In genomic region chr5:75823811-75824210, GRCh38 we compare ENCODE assay signal across 16 cellular contexts.
DNase-seq lines count a peak whose midpoint lies in the region; ATAC-seq, FAIRE-seq and TF ChIP-seq lines count a peak whose summit lies in the region.
"Had no signal": no experiment of that assay in that cellular context is flagged by ENCODE, and none has a peak within 500 bp of the region (broad histone marks: within the 10 kb centered on the region; RNA-seq: fewer than 3 reads in every experiment).

No MANE protein-coding gene starts in this region.

- peaks cover 6% of the 10 kb centered on the region for H3K9me3 Mint-ChIP-seq in stimulated activated memory B cell treated with anti-CD40 and anti-IgM and Interleukin-4, amounts not matched to agents 10 μg/mL and 1 μg/mL and 100 μg/mL, for 72 hours
- H3K9me3 Mint-ChIP-seq: CD8-positive, alpha-beta T cell had no signal

- no peak overlapping the region for H3K4me3 Mint-ChIP-seq in stimulated activated memory B cell treated with anti-CD40 and anti-IgM and Interleukin-4, amounts not matched to agents 10 μg/mL and 1 μg/mL and 100 μg/mL, for 72 hours
- H3K4me3 Mint-ChIP-seq: B cell; CD8-positive, alpha-beta T cell had no signal

- BruUV-seq in K562 (replicated peaks; lab: Mats Ljungman, UMichigan) (no TSS peak), A673 (replicated peaks; lab: Mats Ljungman, UMichigan) (no TSS peak)

- no peak overlapping the region for H3K4me3 ChIP-seq in MM.1S (ENCODE audit: low read length)
- no peak overlapping the region for H3K4me3 ChIP-seq in K562
- no peak overlapping the region for H3K4me3 ChIP-seq in A673 (ENCODE audit: low read depth, low read length, poor library complexity, severe bottlenecking)
- H3K4me3 ChIP-seq: BLaER1 treated with 17β-estradiol and CSF1 and Interleukin-3, amounts not matched to agents 10 nM and 100 nM; GM23248; HAP-1 had no signal

- TF ChIP-seq EP300 in K562 (IDR thresholded peaks at IDR 0.05; ENCODE audit: low read length) = no peak

- H3K27me3 ChIP-seq in MM.1S (replicated peaks; ENCODE audit: insufficient read depth, low read length) (no peaks in the 10 kb centered on the region), K562 (ENCODE audit: control insufficient read depth in 2 of 2, insufficient read depth in 2 of 2, low read length in 2 of 2) (no peaks in the 10 kb centered on the region; a peak in 1 of 5 replicates), A673 (replicated peaks; ENCODE audit: insufficient read depth, low read depth, low read length, poor library complexity) (no peaks in the 10 kb centered on the region)
- H3K27me3 ChIP-seq: BLaER1 treated with 17β-estradiol and CSF1 and Interleukin-3, amounts not matched to agents 10 nM and 100 nM had no signal

- POLR2A ChIA-PET in K562 (lab: Yijun Ruan, JAX) = no interaction called here
- POLR2A ChIA-PET in A673 (lab: Charles Lee; ENCODE audit: low non-redundant PET) = no interaction called here

- H3K4me1 ChIP-seq in MM.1S (ENCODE audit: low read length) (peaks cover 20% of the 10 kb centered on the region), K562 (replicated peaks in 1 of 2; ENCODE audit: control insufficient read depth in 2 of 2, insufficient read depth in 2 of 2, low read length in 2 of 2) (no peaks in the 10 kb centered on the region), A673 (ENCODE audit: insufficient read depth, low read length, poor library complexity, severe bottlenecking) (no peaks in the 10 kb centered on the region)
- H3K4me1 ChIP-seq: HAP-1 had no signal

- intact Hi-C loops in K562 (cut with micrococcal nuclease) = no loop called here
- intact Hi-C loops in A673 (cut with micrococcal nuclease; ENCODE audit: unreplicated experiment) = no loop called here

- no peak overlapping the region for H3K27ac Mint-ChIP-seq in stimulated activated memory B cell treated with anti-CD40 and anti-IgM and Interleukin-4, amounts not matched to agents 10 μg/mL and 1 μg/mL and 100 μg/mL, for 72 hours
- H3K27ac Mint-ChIP-seq: B cell; CD8-positive, alpha-beta T cell had no signal

- H3K27ac ChIP-seq in MM.1S (ENCODE audit: low read length) (peak overlapping the region; percentile 28; the same call in 1 of the 2 replicates), K562 (ENCODE audit: extremely low read depth, low read depth, low read length) (no peak overlapping the region), A673 (ENCODE audit: low read depth, low read length, poor library complexity, severe bottlenecking) (no peak overlapping the region)
- H3K27ac ChIP-seq: BLaER1 treated with 17β-estradiol and CSF1 and Interleukin-3, amounts not matched to agents 10 nM and 100 nM; GM23248 had no signal

- H2AFZ ChIP-seq in MM.1S (ENCODE audit: low read length) (peak overlapping the region; percentile 10), K562 (ENCODE audit: low read depth, low read length) (no peak overlapping the region)
- H2AFZ ChIP-seq: GM23248 had no signal

- peaks cover 13% of the 10 kb centered on the region for H3K4me1 Mint-ChIP-seq in stimulated activated memory B cell treated with anti-CD40 and anti-IgM and Interleukin-4, amounts not matched to agents 10 μg/mL and 1 μg/mL and 100 μg/mL, for 72 hours

- TF ChIP-seq CTCF in MM.1S (IDR thresholded peaks at IDR 0.05; ENCODE audit: low read length) = peak; percentile 8; the same call in 1 of the 2 replicates
- no peak for TF ChIP-seq CTCF in K562 (IDR thresholded peaks at IDR 0.05 in 2 of 3, conservative IDR thresholded peaks at IDR 0.05 in 1 of 3; ENCODE audit: insufficient read depth in 2 of 3, low read depth in 1 of 3, low read length in 3 of 3)
- no peak for TF ChIP-seq CTCF in A673 (conservative IDR thresholded peaks at IDR 0.05; ENCODE audit: low read depth, low read length)

- H3K9me3 ChIP-seq in MM.1S (replicated peaks; ENCODE audit: insufficient read depth, low read length) (no peaks in the 10 kb centered on the region), K562 (replicated peaks; ENCODE audit: control insufficient read depth, insufficient read depth, low read depth, low read length) (no peaks in the 10 kb centered on the region), A673 (ENCODE audit: low read depth, low read length, poor library complexity, severe bottlenecking) (no peaks in the 10 kb centered on the region)
- H3K9me3 ChIP-seq: BLaER1 treated with 17β-estradiol and CSF1 and Interleukin-3, amounts not matched to agents 10 nM and 100 nM; HAP-1 had no signal

- WGBS in K562 (ENCODE audit: insufficient coverage, low coverage, missing lambda C conversion rate) = 0% methylated on average over 1 of the region's 1 CpG

- TF ChIP-seq POLR2A in GM12891 (IDR thresholded peaks at IDR 0.05; ENCODE audit: low read depth, low read length) = no peak
- TF ChIP-seq POLR2A in K562 (conservative IDR thresholded peaks at IDR 0.05) = no peak

- ATAC-seq in K562 = no peak
- peak; percentile 43 for ATAC-seq in stimulated activated memory B cell treated with anti-CD40 and anti-IgM and Interleukin-4, amounts not matched to agents 10 μg/mL and 1 μg/mL and 100 μg/mL, for 72 hours
- no peak for ATAC-seq in GM21381 (IDR thresholded peaks at IDR 0.05; ENCODE audit: unreplicated experiment)
- no peak for ATAC-seq in stimulated activated naive CD8-positive, alpha-beta T cell treated with anti-CD3 and anti-CD28 coated beads, Interleukin-15, Interleukin-2, amounts not matched to agents 100 U/mL and 50 U/mL, for 24 hours
- ATAC-seq: CD8-positive, alpha-beta T cell had no signal

- H3K36me3 ChIP-seq in MM.1S (replicated peaks; ENCODE audit: insufficient read depth, low read length) (no peaks in the 10 kb centered on the region), K562 (ENCODE audit: control insufficient read depth, insufficient read depth, low read length) (no peaks in the 10 kb centered on the region), A673 (ENCODE audit: insufficient read depth, low read length, poor library complexity, severe bottlenecking) (no peaks in the 10 kb centered on the region)
- H3K36me3 ChIP-seq: BLaER1 treated with 17β-estradiol and CSF1 and Interleukin-3, amounts not matched to agents 10 nM and 100 nM; HAP-1 had no signal

- H3K27me3 Mint-ChIP-seq in stimulated activated memory B cell treated with anti-CD40 and anti-IgM and Interleukin-4, amounts not matched to agents 10 μg/mL and 1 μg/mL and 100 μg/mL, for 72 hours = peaks cover 12% of the 10 kb centered on the region
- H3K27me3 Mint-ChIP-seq: B cell had no signal

- no peaks in the 10 kb centered on the region for H3K9me1 ChIP-seq in K562 (ENCODE audit: control insufficient read depth, insufficient read depth, low read length)

- H3K79me2 ChIP-seq in MM.1S (ENCODE audit: low read length) (no peaks in the 10 kb centered on the region), K562 (ENCODE audit: control insufficient read depth, insufficient read depth, low read length) (no peaks in the 10 kb centered on the region)

- TF ChIP-seq RAD21 in K562 (CRISPR knock-in tag; conservative IDR thresholded peaks at IDR 0.05 in 1 of 2, IDR thresholded peaks at IDR 0.05 in 1 of 2) = no peak

- no peak for FAIRE-seq in GM12891 (lab: Jason Lieb, UNC)
- no peak for FAIRE-seq in K562 (lab: Jason Lieb, UNC)

- no peaks in the 10 kb centered on the region for H3K9me2 ChIP-seq in MM.1S (replicated peaks; ENCODE audit: insufficient read depth, low read length)

- DNase-seq in GM12891 (ENCODE audit: insufficient read length, low spot score) = no peak
- no peak for DNase-seq in MM.1S
- DNase-seq in K562 (ENCODE audit: extremely low read depth in 1 of 4, low spot score in 3 of 4) = no peak
- DNase-seq in A673 (ENCODE audit: low spot score) = no peak
- no peak for DNase-seq in stimulated activated naive CD8-positive, alpha-beta T cell treated with anti-CD3 and anti-CD28 coated beads, Interleukin-15, Interleukin-2, amounts not matched to agents 100 U/mL and 50 U/mL, for 24 hours
- DNase-seq: 8988T; Calu3; CD8-positive, alpha-beta T cell; DMS79 treated with DMSO at 0.1 percent for 48 hours; EL; GM23248 had no signal

- in situ Hi-C loops in K562 (cut with MboI) = no loop called here

- H3K9ac ChIP-seq in MM.1S (ENCODE audit: low read length) (no peak overlapping the region; the same call in 1 of the 2 replicates), K562 (ENCODE audit: insufficient read depth in 1 of 2, low read depth in 2 of 2, low read length in 2 of 2) (no peak overlapping the region)
- H3K9ac ChIP-seq: BLaER1 treated with 17β-estradiol and CSF1 and Interleukin-3, amounts not matched to agents 10 nM and 100 nM; GM23248 had no signal

- CTCF ChIA-PET in K562 (lab: Yijun Ruan, JAX; ENCODE audit: low intra/inter-chr PET ratio) (no interaction called here), A673 (lab: Charles Lee) (no interaction called here)

- H3K36me3 Mint-ChIP-seq in stimulated activated memory B cell treated with anti-CD40 and anti-IgM and Interleukin-4, amounts not matched to agents 10 μg/mL and 1 μg/mL and 100 μg/mL, for 72 hours = no peaks in the 10 kb centered on the region
- H3K36me3 Mint-ChIP-seq: CD8-positive, alpha-beta T cell had no signal

- H4K20me1 ChIP-seq in MM.1S (ENCODE audit: insufficient read depth, low read length) (no peaks in the 10 kb centered on the region), K562 (replicated peaks; ENCODE audit: control insufficient read depth, insufficient read depth, low read length) (no peaks in the 10 kb centered on the region)
- H4K20me1 ChIP-seq: BLaER1 treated with 17β-estradiol and CSF1 and Interleukin-3, amounts not matched to agents 10 nM and 100 nM had no signal

- no peaks in the 10 kb centered on the region; the same call in 1 of the 2 replicates for H3F3A ChIP-seq in MM.1S (ENCODE audit: insufficient read depth, low read length)

- H3K4me2 ChIP-seq in MM.1S (ENCODE audit: low read depth, low read length) (peak overlapping the region; percentile 17; the same call in 1 of the 2 replicates), K562 (ENCODE audit: insufficient read depth, low read length) (no peak overlapping the region)
- H3K4me2 ChIP-seq: BLaER1 treated with 17β-estradiol and CSF1 and Interleukin-3, amounts not matched to agents 10 nM and 100 nM had no signal

TF ChIP-seq in GM12891, 5 proteins besides CTCF, POLR2A, EP300 and RAD21:
- TF ChIP-seq TAF1 (IDR thresholded peaks at IDR 0.05; ENCODE audit: low read depth, low read length) (no peak), SPI1 (IDR thresholded peaks at IDR 0.05; ENCODE audit: low read depth, low read length) (peak; percentile 65)
TF ChIP-seq in GM12891: peak in this region for 1.

TF ChIP-seq in K562, 482 proteins besides CTCF, POLR2A, EP300 and RAD21:
- TF ChIP-seq SPI1 (IDR thresholded peaks at IDR 0.05; ENCODE audit: borderline replicate concordance, low read depth, low read length) = peak; percentile 55
- no peak for TF ChIP-seq ETV1 (tag; conservative IDR thresholded peaks at IDR 0.05; ENCODE audit: low read depth)
- TF ChIP-seq ZNF174 (CRISPR knock-in tag; IDR thresholded peaks at IDR 0.05) = no peak
